Comparison of ENCODE assay signal across 21 cellular contexts in the genomic region with DNA sequence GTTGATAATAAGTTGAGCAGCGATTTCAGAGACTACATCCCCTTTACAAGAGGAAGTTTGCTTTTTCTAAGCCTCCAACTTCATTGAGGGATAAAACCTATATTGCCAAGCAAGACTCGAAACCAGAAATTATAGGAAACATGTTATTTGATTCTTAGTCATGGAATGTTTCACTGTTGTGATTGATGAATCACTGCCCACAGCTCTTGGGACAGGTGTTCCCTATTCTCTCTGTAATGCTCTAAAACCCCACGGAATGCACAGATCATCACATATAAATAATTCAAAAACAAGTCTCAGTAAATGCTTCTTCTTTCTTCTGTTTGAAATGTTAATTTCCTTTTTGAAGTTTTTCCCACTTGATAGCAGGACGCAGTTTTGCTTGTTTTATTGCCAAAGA.
DNase-seq lines count a peak whose midpoint lies in the region; ATAC-seq and TF ChIP-seq lines count a peak whose summit lies in the region.
"Had no signal": no experiment of that assay in that cellular context is flagged by ENCODE, and none has a peak within 500 bp of the region (broad histone marks: within the 10 kb centered on the region; RNA-seq: fewer than 3 reads in every experiment).

No MANE protein-coding gene starts in this region.

- no peaks in the 10 kb centered on the region for H3K4me1 ChIP-seq in adipocyte (ENCODE audit: control insufficient read depth, insufficient read depth, low read length)
- H3K4me1 ChIP-seq: right atrium auricular region, stomach had no signal

- no peak overlapping the region for H3K4me3 ChIP-seq in AG04450 (ENCODE audit: low read depth, low read length)
- H3K4me3 ChIP-seq in adipocyte (ENCODE audit: low read length) = no peak overlapping the region
- no peak overlapping the region for H3K4me3 ChIP-seq in foreskin fibroblast (ENCODE audit: low read depth in 1 of 2, low read length in 2 of 2)
- H3K4me3 ChIP-seq: cardiac muscle cell, K562, PC-9, right atrium auricular region, stomach had no signal

- no peaks in the 10 kb centered on the region for H3K27me3 Mint-ChIP-seq in osteocyte (ENCODE audit: unreplicated experiment)
- H3K27me3 Mint-ChIP-seq: activated CD4-positive, alpha-beta memory T cell treated with anti-CD3 and anti-CD28 coated beads, Interleukin-2, amount 10 ng/mL, durations not matched to agents 7 days and 5 days; activated naive CD4-positive, alpha-beta T cell treated with anti-CD3 and anti-CD28 coated beads, Interleukin-2, amount 50 U/mL, for 24 hours; CD4-positive, alpha-beta T cell had no signal

- H3K9me3 ChIP-seq in AG04450 (ENCODE audit: control insufficient read depth, insufficient read depth, low read length) (no peaks in the 10 kb centered on the region), adipocyte (ENCODE audit: control insufficient read depth, low read length) (no peaks in the 10 kb centered on the region)
- H3K9me3 ChIP-seq: right atrium auricular region, stomach had no signal

- no peak for TF ChIP-seq CTCF in AG04450 (IDR thresholded peaks at IDR 0.05; ENCODE audit: low read depth, low read length)
- TF ChIP-seq CTCF in foreskin fibroblast (IDR thresholded peaks at IDR 0.05; ENCODE audit: low read depth, low read length) = no peak
- no peak for TF ChIP-seq CTCF in osteocyte (IDR thresholded peaks at IDR 0.05)

- no peaks in the 10 kb centered on the region for H3K9me3 Mint-ChIP-seq in osteocyte (ENCODE audit: unreplicated experiment)

- H3K27ac ChIP-seq in AG04450 (ENCODE audit: low read depth, low read length) = no peak overlapping the region
- H3K27ac ChIP-seq: cardiac muscle cell, PC-9, right atrium auricular region, stomach had no signal

- CTCF ChIA-PET in AG04450 (lab: Charles Lee) = no interaction called here

- no peaks in the 10 kb centered on the region for H3K27me3 ChIP-seq in AG04450 (ENCODE audit: control insufficient read depth, insufficient read depth, low read length)
- no peaks in the 10 kb centered on the region for H3K27me3 ChIP-seq in adipocyte (replicated peaks; ENCODE audit: control insufficient read depth, insufficient read depth, low read length)
- H3K27me3 ChIP-seq: cardiac muscle cell, right atrium auricular region, stomach had no signal

- H3K36me3 ChIP-seq in adipocyte (ENCODE audit: control insufficient read depth, insufficient read depth, low read length, severe bottlenecking) = no peaks in the 10 kb centered on the region
- H3K36me3 ChIP-seq: cardiac muscle cell, right atrium auricular region, stomach had no signal

- H3K4me3 Mint-ChIP-seq in osteocyte (ENCODE audit: unreplicated experiment) = no peak overlapping the region
- H3K4me3 Mint-ChIP-seq: activated CD4-positive, alpha-beta memory T cell treated with anti-CD3 and anti-CD28 coated beads, Interleukin-2, amount 10 ng/mL, durations not matched to agents 7 days and 5 days; activated naive CD4-positive, alpha-beta T cell treated with anti-CD3 and anti-CD28 coated beads, Interleukin-2, amount 50 U/mL, for 24 hours; activated T-cell treated with anti-CD3 and anti-CD28 coated beads, Interleukin-2, amount 50 U/mL, for 4 hours; CD4-positive, alpha-beta T cell had no signal

- ATAC-seq in HG02642 (IDR thresholded peaks at IDR 0.05; ENCODE audit: poor library complexity, unreplicated experiment) (no peak), HG02884 (IDR thresholded peaks at IDR 0.05; ENCODE audit: unreplicated experiment) (no peak)
- ATAC-seq: activated T-cell treated with anti-CD3 and anti-CD28 coated beads, Interleukin-2, amount 50 U/mL, for 4 hours; K562; left cardiac atrium had no signal

- H3K27ac Mint-ChIP-seq in osteocyte (ENCODE audit: unreplicated experiment) = no peak overlapping the region
- H3K27ac Mint-ChIP-seq: activated CD4-positive, alpha-beta memory T cell treated with anti-CD3 and anti-CD28 coated beads, Interleukin-2, amount 10 ng/mL, durations not matched to agents 7 days and 5 days; activated naive CD4-positive, alpha-beta T cell treated with anti-CD3 and anti-CD28 coated beads, Interleukin-2, amount 50 U/mL, for 24 hours; CD4-positive, alpha-beta T cell had no signal

- POLR2A ChIA-PET in AG04450 (lab: Yijun Ruan, JAX) = interaction anchor here (1.0 kb wide), 1 partner anchor 30 kb away, joined by 3 read pairs; no protein-coding TSS in a partner anchor

- no peak overlapping the region for H3K9ac ChIP-seq in adipocyte (ENCODE audit: low read length)

- no peaks in the 10 kb centered on the region for H3K36me3 Mint-ChIP-seq in osteocyte (ENCODE audit: unreplicated experiment)
- H3K36me3 Mint-ChIP-seq: activated naive CD4-positive, alpha-beta T cell treated with anti-CD3 and anti-CD28 coated beads, Interleukin-2, amount 50 U/mL, for 24 hours had no signal

- H3K4me1 Mint-ChIP-seq in osteocyte (ENCODE audit: unreplicated experiment) = peaks cover 27% of the 10 kb centered on the region
- H3K4me1 Mint-ChIP-seq: activated CD4-positive, alpha-beta memory T cell treated with anti-CD3 and anti-CD28 coated beads, Interleukin-2, amount 10 ng/mL, durations not matched to agents 7 days and 5 days; activated naive CD4-positive, alpha-beta T cell treated with anti-CD3 and anti-CD28 coated beads, Interleukin-2, amount 50 U/mL, for 24 hours had no signal

- DNase-seq in AG04450 (ENCODE audit: low read depth, low spot score) (peak; percentile 30), HS-27A (ENCODE audit: low read depth) (peak; percentile 73), adipocyte (ENCODE audit: low read depth) (peak; percentile 25), foreskin fibroblast (peak; percentile 76 to 87), osteocyte (ENCODE audit: extremely low spot score, unreplicated experiment) (no peak), NCI-H82 treated with DMSO at 0.1 percent for 48 hours (lab: John Stamatoyannopoulos, UW; ENCODE audit: unreplicated experiment) (no peak)
- DNase-seq: activated CD4-positive, alpha-beta memory T cell treated with anti-CD3 and anti-CD28 coated beads, Interleukin-2, amount 10 ng/mL, durations not matched to agents 7 days and 5 days; activated T-cell treated with anti-CD3 and anti-CD28 coated beads, Interleukin-2, amount 50 U/mL, for 4 hours; CD4-positive, alpha-beta T cell; DMS79 treated with DMSO at 0.1 percent for 48 hours; hippocampal formation; left cardiac atrium; NCI-H1105; PC-9; stomach had no signal

Comparison
In these comparisons a context has a peak if more than half of its experiments do, and no peak if none do; other contexts are left out.
1. DNase-seq: peak in AG04450 (single experiment), HS-27A (single experiment), adipocyte (single experiment) and foreskin fibroblast (2 of 2); none in osteocyte (single experiment) and NCI-H82 treated with DMSO at 0.1 percent for 48 hours (single experiment).